1 cellular context compared by ENCODE assay signal in genomic region chr18:40404284-40404683, GRCh38.
TF ChIP-seq lines count a peak whose summit lies in the region.

No MANE protein-coding gene starts in this region.

TF ChIP-seq in SK-N-SH treated with all-trans-retinoic acid at 6 μM for 48 hours, 23 proteins besides CTCF, POLR2A, EP300 and RAD21 (continued from another document):
- TF ChIP-seq TSHZ2 (CRISPR knock-in tag; IDR thresholded peaks at IDR 0.05) (no peak), SNAI2 (CRISPR knock-in tag; IDR thresholded peaks at IDR 0.05) (no peak), ZFP3 (CRISPR knock-in tag; IDR thresholded peaks at IDR 0.05) (no peak), PATZ1 (CRISPR knock-in tag; IDR thresholded peaks at IDR 0.05; ENCODE audit: borderline replicate concordance) (no peak)
